In the genomic region with DNA sequence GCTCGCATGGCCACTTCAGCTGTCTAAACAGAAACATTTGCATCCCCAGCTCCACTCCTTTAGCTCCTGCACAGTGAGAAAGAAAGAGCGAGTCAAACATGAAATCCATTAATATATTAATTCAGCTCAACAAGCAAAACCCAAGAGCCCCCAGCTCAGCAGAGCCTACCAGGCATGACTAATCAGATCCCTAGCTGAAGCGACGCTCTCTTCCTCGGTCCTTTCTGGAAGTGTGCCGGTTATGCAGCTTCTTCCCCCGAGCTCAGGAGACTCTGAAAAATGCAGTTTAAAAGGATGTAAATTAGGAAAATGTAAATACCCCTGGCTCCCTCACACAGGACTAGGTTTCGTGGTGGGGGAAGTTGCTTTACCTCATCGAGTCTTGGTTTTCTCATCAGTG, we compare ENCODE assay signal across 24 cellular contexts.
"Had no signal": no experiment of that assay in that cellular context is flagged by ENCODE, and none has a peak within 500 bp of the region (broad histone marks: within the 10 kb centered on the region; RNA-seq: fewer than 3 reads in every experiment).

No MANE protein-coding gene starts in this region.

- ATAC-seq: activated CD8-positive, alpha-beta T cell treated with anti-CD3 and anti-CD28 coated beads for 36 hours; activated naive CD4-positive, alpha-beta T cell treated with anti-CD3 and anti-CD28 coated beads, Interleukin-2, amount 50 U/mL, for 72 hours; left cardiac atrium; pancreas; right cardiac atrium; stimulated activated memory B cell treated with anti-CD40 and anti-IgM and Interleukin-4, amounts not matched to agents 10 μg/mL and 1 μg/mL and 100 μg/mL, for 72 hours had no signal

- H3K9me3 ChIP-seq: esophagus muscularis mucosa, neutrophil, pancreas, psoas muscle, stomach, vagina had no signal

- H3K36me3 ChIP-seq: brain microvascular endothelial cell, esophagus muscularis mucosa, neutrophil, pancreas, stomach, vagina had no signal

- FAIRE-seq: frontal cortex, pancreas had no signal

- H3K4me1 ChIP-seq: esophagus muscularis mucosa, pancreas, psoas muscle, stomach, vagina had no signal

- DNase-seq: activated CD4-positive, alpha-beta T cell treated with anti-CD3 and anti-CD28 coated beads, Interleukin-2, amount 10 ng/mL, durations not matched to agents 7 days and 5 days; activated CD4-positive, CD25-positive, alpha-beta regulatory T cell treated with anti-CD3 and anti-CD28 coated beads, Interleukin-2, amount 50 U/mL, for 72 hours; activated CD8-positive, alpha-beta T cell treated with anti-CD3 and anti-CD28 coated beads for 36 hours; aorta; brain microvascular endothelial cell; central memory CD4-positive, alpha-beta T cell; effector CD8-positive, alpha-beta T cell; glutamatergic neuron; hypothalamus; islet precursor cell; left cardiac atrium; pancreas; psoas muscle; right cardiac atrium; stimulated activated CD4-positive, alpha-beta T cell treated with anti-CD3 and anti-CD28 coated beads, Interleukin-12 subunit alpha, Interleukin-12 subunit beta, amount 100 ng/mL, for 4 hours; stomach; trophoblast cell had no signal

- H3K4me3 ChIP-seq: esophagus muscularis mucosa, pancreas, psoas muscle, stomach, vagina had no signal

- H3K27me3 ChIP-seq: brain microvascular endothelial cell, esophagus muscularis mucosa, neutrophil, pancreas, stomach, vagina had no signal

- H3K27ac ChIP-seq: brain microvascular endothelial cell, esophagus muscularis mucosa, neutrophil, pancreas, psoas muscle, stomach, vagina, VCaP had no signal
